In the genomic region with DNA sequence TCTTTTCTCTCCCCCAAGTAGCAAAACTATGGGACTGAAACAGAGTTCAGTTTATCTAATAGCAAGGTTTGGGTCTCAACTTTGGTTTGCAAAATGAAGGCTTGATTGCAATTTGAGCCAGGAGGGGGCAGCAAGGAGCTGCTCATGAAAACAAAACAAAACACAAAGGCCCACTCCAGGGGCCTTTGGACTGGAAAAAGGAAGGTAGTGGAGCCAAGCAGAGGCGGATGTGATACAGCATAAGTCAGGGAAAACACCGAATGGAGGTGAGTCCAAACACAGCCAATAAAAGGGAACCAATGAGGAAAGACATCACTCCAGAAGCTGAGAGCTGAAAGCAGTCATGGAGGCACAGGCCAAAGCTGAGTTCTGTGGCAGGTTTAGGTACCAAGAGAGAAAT, we compare ENCODE assay signal across 8 cellular contexts.
DNase-seq lines count a peak whose midpoint lies in the region; ATAC-seq, FAIRE-seq and TF ChIP-seq lines count a peak whose summit lies in the region.

No MANE protein-coding gene starts in this region.

- peak overlapping the region; percentile 65 for H2AFZ ChIP-seq in H9 (ENCODE audit: low read length)

- H2BK5ac ChIP-seq in H9 (ENCODE audit: insufficient read length, low read length) = no peak overlapping the region

- H3K23ac ChIP-seq in H9 (ENCODE audit: insufficient read length, low read depth, low read length) = no peak overlapping the region

- no peak overlapping the region for H3K4me2 ChIP-seq in H9 (ENCODE audit: insufficient read depth, insufficient read length, low read length)

- no peak overlapping the region for H2BK15ac ChIP-seq in H9 (ENCODE audit: low read depth, low read length)

- no peak overlapping the region for H3K4me3 ChIP-seq in small intestine (ENCODE audit: low read depth in 1 of 2, low read length in 2 of 2)

- H3K4me1 ChIP-seq in H9 (ENCODE audit: insufficient read depth, low read length) (peaks cover 4% of the 10 kb centered on the region; the same call in 1 of the 2 replicates), small intestine (ENCODE audit: control insufficient read depth in 2 of 2, insufficient read depth in 1 of 2, low read depth in 1 of 2, low read length in 1 of 2) (no peaks in the 10 kb centered on the region)

- FAIRE-seq in small intestine (lab: Jason Lieb, UNC) = no peak

- H2BK20ac ChIP-seq in H9 (ENCODE audit: low read depth, low read length, poor library complexity, severe bottlenecking) = no peak overlapping the region

- H3K23me2 ChIP-seq in H9 (ENCODE audit: insufficient read length, low read depth, low read length, poor library complexity, severe bottlenecking) = no peaks in the 10 kb centered on the region

- H3K14ac ChIP-seq in H9 (ENCODE audit: insufficient read depth, low read length) = no peak overlapping the region

- H3K4me1 Mint-ChIP-seq in H9 (peaks cover 28 to 31% of the 10 kb centered on the region in 2 experiments), glutamatergic neuron (ENCODE audit: low read depth, unreplicated experiment) (peaks cover 31% of the 10 kb centered on the region)
- H3K4me1 Mint-ChIP-seq in activated T-cell treated with anti-CD3 and anti-CD28 coated beads, Interleukin-2, amount 50 U/mL, for 4 hours (ENCODE audit: low read depth) = no peaks in the 10 kb centered on the region

- H3K36me3 ChIP-seq in small intestine (ENCODE audit: control insufficient read depth in 2 of 2, insufficient read depth in 2 of 2, low read length in 2 of 2) = no peaks in the 10 kb centered on the region

- H3K27ac Mint-ChIP-seq in H9 = peak overlapping the region; percentile 35 to 92 (median 55); a peak in 5 of 7 replicates
- peak overlapping the region; percentile 26 for H3K27ac Mint-ChIP-seq in glutamatergic neuron (ENCODE audit: unreplicated experiment)

- H4K91ac ChIP-seq in H9 (ENCODE audit: insufficient read length, low read depth, low read length) = no peak overlapping the region

- H3K36me3 Mint-ChIP-seq in H9 (ENCODE audit: insufficient read depth in 1 of 3, low read depth in 3 of 3) (no peaks in the 10 kb centered on the region), glutamatergic neuron (ENCODE audit: unreplicated experiment) (no peaks in the 10 kb centered on the region)
- H3K36me3 Mint-ChIP-seq in activated T-cell treated with anti-CD3 and anti-CD28 coated beads, Interleukin-2, amount 50 U/mL, for 4 hours (ENCODE audit: insufficient read depth) = no peaks in the 10 kb centered on the region

- H3K79me1 ChIP-seq in H9 (ENCODE audit: insufficient read depth, low read depth, low read length, poor library complexity, severe bottlenecking) = no peaks in the 10 kb centered on the region

- H3K9ac ChIP-seq in H9 (ENCODE audit: extremely low read depth, insufficient read length, low read length) = no peak overlapping the region

- ATAC-seq in activated T-cell treated with anti-CD3 and anti-CD28 coated beads, Interleukin-2, amount 50 U/mL, for 4 hours = peak in 1 of 2 donors; percentile 21
- no peak for ATAC-seq in HG03039 (IDR thresholded peaks at IDR 0.05; ENCODE audit: unreplicated experiment)

- TF ChIP-seq CTCF in H9 (conservative IDR thresholded peaks at IDR 0.05) = peak; percentile 82
- peak; percentile 85 for TF ChIP-seq CTCF in glutamatergic neuron (IDR thresholded peaks at IDR 0.05; ENCODE audit: partially characterized antibody, unreplicated experiment)

- no peak overlapping the region for H3K18ac ChIP-seq in H9 (ENCODE audit: insufficient read length, low read depth, low read length)

- no peak overlapping the region for H3K27ac ChIP-seq in H9 (ENCODE audit: insufficient read length, low read depth, low read length)
- H3K27ac ChIP-seq in small intestine (ENCODE audit: low read depth in 1 of 2, low read length in 1 of 2) = no peak overlapping the region

- H3T11ph ChIP-seq in H9 (ENCODE audit: low read length) = no peak overlapping the region

- H4K20me1 ChIP-seq in H9 (ENCODE audit: control insufficient read depth, insufficient read depth, insufficient read length) = no peaks in the 10 kb centered on the region

- no peak overlapping the region for H2BK12ac ChIP-seq in H9 (ENCODE audit: insufficient read length, low read depth, low read length)

- no peaks in the 10 kb centered on the region; the same call in 1 of the 2 replicates for H3K27me3 ChIP-seq in H9 (ENCODE audit: insufficient read depth, low read length)
- no peaks in the 10 kb centered on the region for H3K27me3 ChIP-seq in small intestine (ENCODE audit: control insufficient read depth in 2 of 2, insufficient read depth in 2 of 2, low read length in 2 of 2)

- no peaks in the 10 kb centered on the region for H3K9me3 ChIP-seq in H9 (ENCODE audit: control insufficient read depth, low read depth, low read length)
- H3K9me3 ChIP-seq in small intestine (ENCODE audit: control insufficient read depth, low read depth) = no peaks in the 10 kb centered on the region

- no peak overlapping the region for H3K56ac ChIP-seq in H9 (ENCODE audit: insufficient read length, low read depth, low read length)

- no peak overlapping the region for H2AK5ac ChIP-seq in H9 (ENCODE audit: insufficient read length, low read length)

- H3K9me3 Mint-ChIP-seq in H9 = no peaks in the 10 kb centered on the region
- H3K9me3 Mint-ChIP-seq in activated T-cell treated with anti-CD3 and anti-CD28 coated beads, Interleukin-2, amount 50 U/mL, for 4 hours = no peaks in the 10 kb centered on the region
- no peaks in the 10 kb centered on the region for H3K9me3 Mint-ChIP-seq in glutamatergic neuron (ENCODE audit: unreplicated experiment)

- no peak overlapping the region for H3K4me3 Mint-ChIP-seq in H9
- no peak overlapping the region for H3K4me3 Mint-ChIP-seq in activated T-cell treated with anti-CD3 and anti-CD28 coated beads, Interleukin-2, amount 50 U/mL, for 4 hours
- peak overlapping the region; percentile 21 for H3K4me3 Mint-ChIP-seq in glutamatergic neuron (ENCODE audit: unreplicated experiment)

- H3K4ac ChIP-seq in H9 (ENCODE audit: low read depth, low read length) = no peak overlapping the region

- no peaks in the 10 kb centered on the region for H3K79me2 ChIP-seq in H9 (ENCODE audit: insufficient read depth, low read length)

- WGBS in H9 (ENCODE audit: extremely low coverage, insufficient read length, low lambda C conversion rate) = no CpG with 5 or more reads among the region's 2 CpGs
- 12 to 34% (median 13%) methylated on average over 2 of the region's 2 CpGs for WGBS in small intestine, 3 donors

- H4K5ac ChIP-seq in H9 (ENCODE audit: insufficient read length, low read depth, low read length) = no peak overlapping the region

- H3K27me3 Mint-ChIP-seq in H9 (ENCODE audit: low read depth) = no peaks in the 10 kb centered on the region
- H3K27me3 Mint-ChIP-seq in activated T-cell treated with anti-CD3 and anti-CD28 coated beads, Interleukin-2, amount 50 U/mL, for 4 hours (ENCODE audit: low read depth) = no peaks in the 10 kb centered on the region
- peaks cover 3% of the 10 kb centered on the region for H3K27me3 Mint-ChIP-seq in glutamatergic neuron (ENCODE audit: unreplicated experiment)

- DNase-seq in NCI-H1436 (lab: John Stamatoyannopoulos, UW) = peak; percentile 10
- no peak for DNase-seq in NCI-H1436 treated with DMSO at 0.1 percent for 48 hours (lab: John Stamatoyannopoulos, UW)
- DNase-seq in H9 = peak; percentile 68
- DNase-seq in NCI-H526 treated with DMSO at 0.1 percent for 48 hours (lab: John Stamatoyannopoulos, UW) = peak; percentile 9
- DNase-seq in activated T-cell treated with anti-CD3 and anti-CD28 coated beads, Interleukin-2, amount 50 U/mL, for 4 hours = peak; percentile 23
- DNase-seq in glutamatergic neuron = peak; percentile 75
- DNase-seq in small intestine = peak; percentile 60

- H4K8ac ChIP-seq in H9 (replicated peaks; ENCODE audit: insufficient read length, low read depth, low read length) = no peak overlapping the region

- no peak overlapping the region for H2BK120ac ChIP-seq in H9 (ENCODE audit: low read depth, low read length, poor library complexity, severe bottlenecking)
